ENCODE assay signal across 31 cellular contexts in the genomic region with DNA sequence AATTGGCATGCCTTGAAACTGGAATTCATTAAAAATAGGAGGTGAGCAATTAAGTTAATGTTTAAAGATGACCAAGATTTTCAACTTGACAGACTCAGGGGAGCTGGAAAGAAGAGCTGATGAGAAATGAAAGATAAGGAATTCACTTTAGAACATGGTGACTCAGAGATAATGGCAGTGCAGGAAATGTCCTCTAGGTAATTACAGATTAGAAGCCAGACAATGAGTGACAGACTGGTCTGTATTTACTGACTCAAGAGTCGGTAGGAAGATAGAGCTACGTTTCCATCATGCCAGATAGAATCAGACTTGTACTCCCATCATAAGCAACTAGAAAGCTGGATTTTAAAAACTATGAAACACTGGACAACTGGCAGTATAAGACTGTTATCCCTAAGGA.
"Had no signal": no experiment of that assay in that cellular context is flagged by ENCODE, and none has a peak within 500 bp of the region (broad histone marks: within the 10 kb centered on the region; RNA-seq: fewer than 3 reads in every experiment).

No MANE protein-coding gene starts in this region.

- H3K27ac ChIP-seq: dorsolateral prefrontal cortex, epithelial cell of prostate, gastroesophageal sphincter, heart left ventricle, hepatocyte, lower lobe of right lung, neural progenitor cell, parathyroid adenoma, prostate gland, right atrium auricular region, testis, tibial artery, upper lobe of left lung had no signal

- H3K4me1 ChIP-seq: gastroesophageal sphincter, lower lobe of right lung, neural progenitor cell, parathyroid adenoma, prostate gland, right atrium auricular region, testis, tibial artery, upper lobe of left lung had no signal

- H3K27me3 ChIP-seq: hepatocyte, neural progenitor cell, right atrium auricular region, testis, upper lobe of left lung had no signal

- H3K4me1 Mint-ChIP-seq: mesothelial cell of epicardium; naive B cell; neural progenitor cell; stimulated activated effector memory CD8-positive, alpha-beta T cell treated with anti-CD3 and anti-CD28 coated beads, Interleukin-12 subunit alpha, Interleukin-12 subunit beta, amount 100 ng/mL, for 72 hours had no signal

- DNase-seq: cerebellar nuclear complex; dorsolateral prefrontal cortex; effector CD4-positive, alpha-beta T cell; foreskin fibroblast; heart left ventricle; kidney glomerular epithelial cell; left ventricle myocardium superior; lower lobe of right lung; mucosa of descending colon; naive B cell; stimulated activated CD4-positive, alpha-beta T cell treated with anti-CD3 and anti-CD28 coated beads, Interleukin-12 subunit alpha, Interleukin-12 subunit beta, amount 100 ng/mL, for 4 hours; stimulated activated CD4-positive, alpha-beta T cell treated with anti-CD3 and anti-CD28 coated beads, Interleukin-1b, Interleukin-23, amount 100 ng/mL, for 48 hours; stimulated activated CD4-positive, alpha-beta T cell treated with anti-CD3 and anti-CD28 coated beads, Interleukin-4, amount 100 ng/mL, for 1 hour; stimulated activated naive CD8-positive, alpha-beta T cell treated with anti-CD3 and anti-CD28 coated beads, Interleukin-15, Interleukin-2, amounts not matched to agents 100 U/mL and 50 U/mL, for 24 hours; substantia nigra; testis; tibial artery; upper lobe of left lung had no signal

- H2AFZ ChIP-seq: hepatocyte, neural progenitor cell, parathyroid adenoma had no signal

- H3K27ac Mint-ChIP-seq: mesothelial cell of epicardium; naive B cell; natural killer cell treated with Interleukin-12 subunit alpha and Interleukin-12 subunit beta and Interleukin-15 and Interleukin-18, amount 100 ng/mL, for 72 hours; neural progenitor cell; stimulated activated effector memory CD8-positive, alpha-beta T cell treated with anti-CD3 and anti-CD28 coated beads, Interleukin-12 subunit alpha, Interleukin-12 subunit beta, amount 100 ng/mL, for 72 hours had no signal

- H3K36me3 Mint-ChIP-seq: mesothelial cell of epicardium; neural progenitor cell; stimulated activated effector memory CD8-positive, alpha-beta T cell treated with anti-CD3 and anti-CD28 coated beads, Interleukin-12 subunit alpha, Interleukin-12 subunit beta, amount 100 ng/mL, for 72 hours had no signal

- H3K4me2 ChIP-seq: hepatocyte, neural progenitor cell, smooth muscle cell had no signal

- H3K4me3 Mint-ChIP-seq: mesothelial cell of epicardium; naive B cell; natural killer cell treated with Interleukin-12 subunit alpha and Interleukin-12 subunit beta and Interleukin-15 and Interleukin-18, amount 100 ng/mL, for 72 hours; neural progenitor cell; stimulated activated effector memory CD8-positive, alpha-beta T cell treated with anti-CD3 and anti-CD28 coated beads, Interleukin-12 subunit alpha, Interleukin-12 subunit beta, amount 100 ng/mL, for 72 hours had no signal

- H3K9me3 Mint-ChIP-seq: natural killer cell treated with Interleukin-12 subunit alpha and Interleukin-12 subunit beta and Interleukin-15 and Interleukin-18, amount 100 ng/mL, for 72 hours had no signal

- H3K36me3 ChIP-seq: gastroesophageal sphincter, heart left ventricle, lower lobe of right lung, neural progenitor cell, prostate gland, right atrium auricular region, tibial artery, upper lobe of left lung had no signal

- H3K4me3 ChIP-seq: dorsolateral prefrontal cortex, gastroesophageal sphincter, heart left ventricle, hepatocyte, lower lobe of right lung, mucosa of descending colon, neural progenitor cell, prostate gland, right atrium auricular region, smooth muscle cell, testis, tibial artery, upper lobe of left lung had no signal

- H3K9ac ChIP-seq: neural progenitor cell, parathyroid adenoma had no signal

- ATAC-seq: esophagus mucosa; gastroesophageal sphincter; heart left ventricle; left ventricle myocardium superior; lower lobe of right lung; mucosa of descending colon; natural killer cell treated with Interleukin-12 subunit alpha and Interleukin-12 subunit beta and Interleukin-15 and Interleukin-18, amount 100 ng/mL, for 72 hours; sciatic nerve; stimulated activated effector memory CD8-positive, alpha-beta T cell treated with anti-CD3 and anti-CD28 coated beads, Interleukin-12 subunit alpha, Interleukin-12 subunit beta, amount 100 ng/mL, for 72 hours; stimulated activated naive CD8-positive, alpha-beta T cell treated with anti-CD3 and anti-CD28 coated beads, Interleukin-15, Interleukin-2, amounts not matched to agents 100 U/mL and 50 U/mL, for 24 hours had no signal

- H3K9me3 ChIP-seq: lower lobe of right lung, mucosa of descending colon, prostate gland, testis, upper lobe of left lung had no signal

- H3K79me2 ChIP-seq: hepatocyte, parathyroid adenoma had no signal
